ENCODE assay signal across 1 cellular context in the genomic region with DNA sequence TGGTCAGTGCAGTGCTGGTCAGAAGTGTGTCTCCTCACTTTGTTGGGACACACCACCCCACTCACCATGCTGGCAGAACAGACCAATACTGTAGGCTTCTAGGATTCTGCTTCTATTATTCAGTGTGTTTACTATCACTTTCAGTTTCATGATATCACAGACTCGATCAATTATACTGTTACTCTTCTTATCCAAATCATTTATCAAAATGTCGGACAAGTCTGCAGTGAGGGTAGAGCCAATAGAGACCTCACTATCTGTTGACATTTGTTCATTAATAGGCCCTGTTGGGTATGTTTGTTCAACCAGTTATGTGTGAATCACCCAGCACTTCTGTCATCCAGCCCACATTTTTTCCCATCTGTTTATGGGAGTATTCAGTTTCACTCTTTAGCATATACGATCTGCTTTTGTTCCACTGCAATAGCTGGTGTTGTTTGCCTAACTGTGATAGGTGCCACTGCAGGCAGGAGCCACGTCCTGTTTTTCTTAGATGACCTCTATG.
A peak's percentile ranks its signal among the peaks of the same experiment; 100 is the strongest.
TF ChIP-seq lines count a peak whose summit lies in the region.

No MANE protein-coding gene starts in this region.

TF ChIP-seq in HEK293, 187 proteins besides CTCF, POLR2A, EP300 and RAD21 (continued from another document and continues in another):
- TF ChIP-seq ZNF202 (tag by site-specific recombination; IDR thresholded peaks at IDR 0.05; ENCODE audit: borderline replicate concordance): no peak
- no peak for TF ChIP-seq ZNF16 (tag by site-specific recombination; IDR thresholded peaks at IDR 0.05; ENCODE audit: low read depth)
- TF ChIP-seq ZNF843 (tag by site-specific recombination; IDR thresholded peaks at IDR 0.05): 0 out of 2 replicates have a peak, but pooled peaks have one; percentile 12
- TF ChIP-seq ZNF416 (tag by site-specific recombination; IDR thresholded peaks at IDR 0.05): no peak
- no peak for TF ChIP-seq ZNF19 (tag by site-specific recombination; IDR thresholded peaks at IDR 0.05; ENCODE audit: low read depth)
- TF ChIP-seq, protein P1, sequence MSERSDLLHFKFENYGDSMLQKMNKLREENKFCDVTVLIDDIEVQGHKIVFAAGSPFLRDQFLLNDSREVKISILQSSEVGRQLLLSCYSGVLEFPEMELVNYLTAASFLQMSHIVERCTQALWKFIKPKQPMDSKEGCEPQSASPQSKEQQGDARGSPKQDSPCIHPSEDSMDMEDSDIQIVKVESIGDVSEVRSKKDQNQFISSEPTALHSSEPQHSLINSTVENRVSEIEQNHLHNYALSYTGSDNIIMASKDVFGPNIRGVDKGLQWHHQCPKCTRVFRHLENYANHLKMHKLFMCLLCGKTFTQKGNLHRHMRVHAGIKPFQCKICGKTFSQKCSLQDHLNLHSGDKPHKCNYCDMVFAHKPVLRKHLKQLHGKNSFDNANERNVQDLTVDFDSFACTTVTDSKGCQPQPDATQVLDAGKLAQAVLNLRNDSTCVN (tag by site-specific recombination; optimal IDR thresholded peaks at IDR 0.05): no peak
- no peak for TF ChIP-seq YY1 (tag by site-specific recombination; IDR thresholded peaks at IDR 0.05)
- TF ChIP-seq ZNF211 (tag by site-specific recombination; IDR thresholded peaks at IDR 0.05; ENCODE audit: low read depth): no peak
- TF ChIP-seq ZNF626 (tag by site-specific recombination; IDR thresholded peaks at IDR 0.05): no peak
- TF ChIP-seq TRIM28 (IDR thresholded peaks at IDR 0.05; ENCODE audit: borderline replicate concordance, low read length): peak; percentile 69; the same call in 1 of the 2 replicates
- TF ChIP-seq KLF9 (tag by site-specific recombination; IDR thresholded peaks at IDR 0.05; ENCODE audit: low read depth): no peak
- TF ChIP-seq GFI1B (tag by site-specific recombination; IDR thresholded peaks at IDR 0.05): 0 out of 2 replicates have a peak, but pooled peaks have one; percentile 19
- TF ChIP-seq ZNF837 (tag by site-specific recombination; IDR thresholded peaks at IDR 0.05): no peak
- TF ChIP-seq ZNF623 (tag by site-specific recombination; IDR thresholded peaks at IDR 0.05): no peak
- no peak for TF ChIP-seq ZNF555 (tag by site-specific recombination; conservative IDR thresholded peaks at IDR 0.05)
- TF ChIP-seq ZNF157 (tag by site-specific recombination; IDR thresholded peaks at IDR 0.05): no peak
- no peak for TF ChIP-seq ZEB2 (tag by site-specific recombination; IDR thresholded peaks at IDR 0.05)
- no peak for TF ChIP-seq ZNF768 (tag by site-specific recombination; IDR thresholded peaks at IDR 0.05)
- TF ChIP-seq BCL11B (tag by site-specific recombination; IDR thresholded peaks at IDR 0.05; ENCODE audit: low read depth): no peak
- TF ChIP-seq, protein P2, sequence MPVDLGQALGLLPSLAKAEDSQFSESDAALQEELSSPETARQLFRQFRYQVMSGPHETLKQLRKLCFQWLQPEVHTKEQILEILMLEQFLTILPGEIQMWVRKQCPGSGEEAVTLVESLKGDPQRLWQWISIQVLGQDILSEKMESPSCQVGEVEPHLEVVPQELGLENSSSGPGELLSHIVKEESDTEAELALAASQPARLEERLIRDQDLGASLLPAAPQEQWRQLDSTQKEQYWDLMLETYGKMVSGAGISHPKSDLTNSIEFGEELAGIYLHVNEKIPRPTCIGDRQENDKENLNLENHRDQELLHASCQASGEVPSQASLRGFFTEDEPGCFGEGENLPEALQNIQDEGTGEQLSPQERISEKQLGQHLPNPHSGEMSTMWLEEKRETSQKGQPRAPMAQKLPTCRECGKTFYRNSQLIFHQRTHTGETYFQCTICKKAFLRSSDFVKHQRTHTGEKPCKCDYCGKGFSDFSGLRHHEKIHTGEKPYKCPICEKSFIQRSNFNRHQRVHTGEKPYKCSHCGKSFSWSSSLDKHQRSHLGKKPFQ (tag by site-specific recombination; IDR thresholded peaks at IDR 0.05): no peak
- TF ChIP-seq, protein P3, sequence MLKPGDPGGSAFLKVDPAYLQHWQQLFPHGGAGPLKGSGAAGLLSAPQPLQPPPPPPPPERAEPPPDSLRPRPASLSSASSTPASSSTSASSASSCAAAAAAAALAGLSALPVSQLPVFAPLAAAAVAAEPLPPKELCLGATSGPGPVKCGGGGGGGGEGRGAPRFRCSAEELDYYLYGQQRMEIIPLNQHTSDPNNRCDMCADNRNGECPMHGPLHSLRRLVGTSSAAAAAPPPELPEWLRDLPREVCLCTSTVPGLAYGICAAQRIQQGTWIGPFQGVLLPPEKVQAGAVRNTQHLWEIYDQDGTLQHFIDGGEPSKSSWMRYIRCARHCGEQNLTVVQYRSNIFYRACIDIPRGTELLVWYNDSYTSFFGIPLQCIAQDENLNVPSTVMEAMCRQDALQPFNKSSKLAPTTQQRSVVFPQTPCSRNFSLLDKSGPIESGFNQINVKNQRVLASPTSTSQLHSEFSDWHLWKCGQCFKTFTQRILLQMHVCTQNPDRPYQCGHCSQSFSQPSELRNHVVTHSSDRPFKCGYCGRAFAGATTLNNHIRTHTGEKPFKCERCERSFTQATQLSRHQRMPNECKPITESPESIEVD (tag by site-specific recombination; IDR thresholded peaks at IDR 0.05): 0 out of 2 replicates have a peak, but pooled peaks have one; percentile 13
- TF ChIP-seq ZNF433 (tag by site-specific recombination; IDR thresholded peaks at IDR 0.05; ENCODE audit: low read depth): no peak
- TF ChIP-seq ZNF114 (tag by site-specific recombination; IDR thresholded peaks at IDR 0.05): no peak
- no peak for TF ChIP-seq REPIN1 (tag by site-specific recombination; IDR thresholded peaks at IDR 0.05; ENCODE audit: low read depth)
- no peak for TF ChIP-seq ZNF621 (tag by site-specific recombination; IDR thresholded peaks at IDR 0.05)
- TF ChIP-seq MEIS1 (CRISPR knock-in tag; IDR thresholded peaks at IDR 0.05; ENCODE audit: borderline replicate concordance): 0 out of 2 replicates have a peak, but pooled peaks have one; percentile 20
- TF ChIP-seq, protein P4, sequence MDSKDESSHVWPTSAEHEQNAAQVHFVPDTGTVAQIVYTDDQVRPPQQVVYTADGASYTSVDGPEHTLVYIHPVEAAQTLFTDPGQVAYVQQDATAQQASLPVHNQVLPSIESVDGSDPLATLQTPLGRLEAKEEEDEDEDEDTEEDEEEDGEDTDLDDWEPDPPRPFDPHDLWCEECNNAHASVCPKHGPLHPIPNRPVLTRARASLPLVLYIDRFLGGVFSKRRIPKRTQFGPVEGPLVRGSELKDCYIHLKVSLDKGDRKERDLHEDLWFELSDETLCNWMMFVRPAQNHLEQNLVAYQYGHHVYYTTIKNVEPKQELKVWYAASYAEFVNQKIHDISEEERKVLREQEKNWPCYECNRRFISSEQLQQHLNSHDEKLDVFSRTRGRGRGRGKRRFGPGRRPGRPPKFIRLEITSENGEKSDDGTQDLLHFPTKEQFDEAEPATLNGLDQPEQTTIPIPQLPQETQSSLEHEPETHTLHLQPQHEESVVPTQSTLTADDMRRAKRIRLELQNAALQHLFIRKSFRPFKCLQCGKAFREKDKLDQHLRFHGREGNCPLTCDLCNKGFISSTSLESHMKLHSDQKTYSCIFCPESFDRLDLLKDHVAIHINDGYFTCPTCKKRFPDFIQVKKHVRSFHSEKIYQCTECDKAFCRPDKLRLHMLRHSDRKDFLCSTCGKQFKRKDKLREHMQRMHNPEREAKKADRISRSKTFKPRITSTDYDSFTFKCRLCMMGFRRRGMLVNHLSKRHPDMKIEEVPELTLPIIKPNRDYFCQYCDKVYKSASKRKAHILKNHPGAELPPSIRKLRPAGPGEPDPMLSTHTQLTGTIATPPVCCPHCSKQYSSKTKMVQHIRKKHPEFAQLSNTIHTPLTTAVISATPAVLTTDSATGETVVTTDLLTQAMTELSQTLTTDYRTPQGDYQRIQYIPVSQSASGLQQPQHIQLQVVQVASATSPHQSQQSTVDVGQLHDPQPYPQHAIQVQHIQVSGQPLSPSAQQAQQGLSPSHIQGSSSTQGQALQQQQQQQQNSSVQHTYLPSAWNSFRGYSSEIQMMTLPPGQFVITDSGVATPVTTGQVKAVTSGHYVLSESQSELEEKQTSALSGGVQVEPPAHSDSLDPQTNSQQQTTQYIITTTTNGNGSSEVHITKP (tag by site-specific recombination; IDR thresholded peaks at IDR 0.05): 0 out of 2 replicates have a peak, but pooled peaks have one; percentile 19
- TF ChIP-seq ZNF214 (tag by site-specific recombination; IDR thresholded peaks at IDR 0.05; ENCODE audit: borderline replicate concordance): no peak
- TF ChIP-seq ZNF660 (tag by site-specific recombination; IDR thresholded peaks at IDR 0.05): no peak
- TF ChIP-seq, protein P5, sequence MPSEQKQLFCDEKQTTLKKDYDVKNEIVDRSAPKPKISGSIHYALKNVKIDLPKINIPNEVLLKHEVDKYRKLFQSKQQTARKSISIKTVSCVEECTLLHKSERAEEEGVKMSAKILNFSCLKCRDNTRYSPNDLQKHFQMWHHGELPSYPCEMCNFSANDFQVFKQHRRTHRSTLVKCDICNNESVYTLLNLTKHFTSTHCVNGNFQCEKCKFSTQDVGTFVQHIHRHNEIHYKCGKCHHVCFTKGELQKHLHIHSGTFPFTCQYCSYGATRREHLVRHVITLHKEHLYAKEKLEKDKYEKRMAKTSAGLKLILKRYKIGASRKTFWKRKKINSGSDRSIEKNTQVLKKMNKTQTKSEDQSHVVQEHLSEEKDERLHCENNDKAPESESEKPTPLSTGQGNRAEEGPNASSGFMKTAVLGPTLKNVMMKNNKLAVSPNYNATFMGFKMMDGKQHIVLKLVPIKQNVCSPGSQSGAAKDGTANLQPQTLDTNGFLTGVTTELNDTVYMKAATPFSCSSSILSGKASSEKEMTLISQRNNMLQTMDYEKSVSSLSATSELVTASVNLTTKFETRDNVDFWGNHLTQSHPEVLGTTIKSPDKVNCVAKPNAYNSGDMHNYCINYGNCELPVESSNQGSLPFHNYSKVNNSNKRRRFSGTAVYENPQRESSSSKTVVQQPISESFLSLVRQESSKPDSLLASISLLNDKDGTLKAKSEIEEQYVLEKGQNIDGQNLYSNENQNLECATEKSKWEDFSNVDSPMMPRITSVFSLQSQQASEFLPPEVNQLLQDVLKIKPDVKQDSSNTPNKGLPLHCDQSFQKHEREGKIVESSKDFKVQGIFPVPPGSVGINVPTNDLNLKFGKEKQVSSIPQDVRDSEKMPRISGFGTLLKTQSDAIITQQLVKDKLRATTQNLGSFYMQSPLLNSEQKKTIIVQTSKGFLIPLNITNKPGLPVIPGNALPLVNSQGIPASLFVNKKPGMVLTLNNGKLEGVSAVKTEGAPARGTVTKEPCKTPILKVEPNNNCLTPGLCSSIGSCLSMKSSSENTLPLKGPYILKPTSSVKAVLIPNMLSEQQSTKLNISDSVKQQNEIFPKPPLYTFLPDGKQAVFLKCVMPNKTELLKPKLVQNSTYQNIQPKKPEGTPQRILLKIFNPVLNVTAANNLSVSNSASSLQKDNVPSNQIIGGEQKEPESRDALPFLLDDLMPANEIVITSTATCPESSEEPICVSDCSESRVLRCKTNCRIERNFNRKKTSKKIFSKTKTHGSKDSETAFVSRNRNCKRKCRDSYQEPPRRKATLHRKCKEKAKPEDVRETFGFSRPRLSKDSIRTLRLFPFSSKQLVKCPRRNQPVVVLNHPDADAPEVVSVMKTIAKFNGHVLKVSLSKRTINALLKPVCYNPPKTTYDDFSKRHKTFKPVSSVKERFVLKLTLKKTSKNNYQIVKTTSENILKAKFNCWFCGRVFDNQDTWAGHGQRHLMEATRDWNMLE (tag by site-specific recombination; conservative IDR thresholded peaks at IDR 0.05; ENCODE audit: low read depth): no peak
- TF ChIP-seq, protein P6, sequence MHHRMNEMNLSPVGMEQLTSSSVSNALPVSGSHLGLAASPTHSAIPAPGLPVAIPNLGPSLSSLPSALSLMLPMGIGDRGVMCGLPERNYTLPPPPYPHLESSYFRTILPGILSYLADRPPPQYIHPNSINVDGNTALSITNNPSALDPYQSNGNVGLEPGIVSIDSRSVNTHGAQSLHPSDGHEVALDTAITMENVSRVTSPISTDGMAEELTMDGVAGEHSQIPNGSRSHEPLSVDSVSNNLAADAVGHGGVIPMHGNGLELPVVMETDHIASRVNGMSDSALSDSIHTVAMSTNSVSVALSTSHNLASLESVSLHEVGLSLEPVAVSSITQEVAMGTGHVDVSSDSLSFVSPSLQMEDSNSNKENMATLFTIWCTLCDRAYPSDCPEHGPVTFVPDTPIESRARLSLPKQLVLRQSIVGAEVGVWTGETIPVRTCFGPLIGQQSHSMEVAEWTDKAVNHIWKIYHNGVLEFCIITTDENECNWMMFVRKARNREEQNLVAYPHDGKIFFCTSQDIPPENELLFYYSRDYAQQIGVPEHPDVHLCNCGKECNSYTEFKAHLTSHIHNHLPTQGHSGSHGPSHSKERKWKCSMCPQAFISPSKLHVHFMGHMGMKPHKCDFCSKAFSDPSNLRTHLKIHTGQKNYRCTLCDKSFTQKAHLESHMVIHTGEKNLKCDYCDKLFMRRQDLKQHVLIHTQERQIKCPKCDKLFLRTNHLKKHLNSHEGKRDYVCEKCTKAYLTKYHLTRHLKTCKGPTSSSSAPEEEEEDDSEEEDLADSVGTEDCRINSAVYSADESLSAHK (tag by site-specific recombination; IDR thresholded peaks at IDR 0.05): no peak
- TF ChIP-seq, protein P7, sequence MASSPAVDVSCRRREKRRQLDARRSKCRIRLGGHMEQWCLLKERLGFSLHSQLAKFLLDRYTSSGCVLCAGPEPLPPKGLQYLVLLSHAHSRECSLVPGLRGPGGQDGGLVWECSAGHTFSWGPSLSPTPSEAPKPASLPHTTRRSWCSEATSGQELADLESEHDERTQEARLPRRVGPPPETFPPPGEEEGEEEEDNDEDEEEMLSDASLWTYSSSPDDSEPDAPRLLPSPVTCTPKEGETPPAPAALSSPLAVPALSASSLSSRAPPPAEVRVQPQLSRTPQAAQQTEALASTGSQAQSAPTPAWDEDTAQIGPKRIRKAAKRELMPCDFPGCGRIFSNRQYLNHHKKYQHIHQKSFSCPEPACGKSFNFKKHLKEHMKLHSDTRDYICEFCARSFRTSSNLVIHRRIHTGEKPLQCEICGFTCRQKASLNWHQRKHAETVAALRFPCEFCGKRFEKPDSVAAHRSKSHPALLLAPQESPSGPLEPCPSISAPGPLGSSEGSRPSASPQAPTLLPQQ (tag by site-specific recombination; IDR thresholded peaks at IDR 0.05): no peak
- no peak for TF ChIP-seq GLI4 (tag by site-specific recombination; IDR thresholded peaks at IDR 0.05)
- TF ChIP-seq ZNF785 (tag by site-specific recombination; IDR thresholded peaks at IDR 0.05): no peak
- TF ChIP-seq PRDM1 (tag by site-specific recombination; IDR thresholded peaks at IDR 0.05): no peak
- TF ChIP-seq, protein P8, sequence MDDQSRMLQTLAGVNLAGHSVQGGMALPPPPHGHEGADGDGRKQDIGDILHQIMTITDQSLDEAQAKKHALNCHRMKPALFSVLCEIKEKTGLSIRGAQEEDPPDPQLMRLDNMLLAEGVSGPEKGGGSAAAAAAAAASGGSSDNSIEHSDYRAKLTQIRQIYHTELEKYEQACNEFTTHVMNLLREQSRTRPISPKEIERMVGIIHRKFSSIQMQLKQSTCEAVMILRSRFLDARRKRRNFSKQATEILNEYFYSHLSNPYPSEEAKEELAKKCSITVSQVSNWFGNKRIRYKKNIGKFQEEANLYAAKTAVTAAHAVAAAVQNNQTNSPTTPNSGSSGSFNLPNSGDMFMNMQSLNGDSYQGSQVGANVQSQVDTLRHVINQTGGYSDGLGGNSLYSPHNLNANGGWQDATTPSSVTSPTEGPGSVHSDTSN (CRISPR knock-in tag; IDR thresholded peaks at IDR 0.05): no peak
- TF ChIP-seq ZNF169 (tag by site-specific recombination; IDR thresholded peaks at IDR 0.05): no peak
- TF ChIP-seq ZFHX2 (tag by site-specific recombination; conservative IDR thresholded peaks at IDR 0.05): 0 out of 2 replicates have a peak, but pooled peaks have one; percentile 7
